Comparison of ENCODE assay signal across 20 cellular contexts in genomic region chr12:130339946-130340345, GRCh38. TPM values are rescaled to one million over a fixed set of nuclear protein-coding genes. Genes with fewer than 3 reads are reported as not detected.
DNase-seq lines count a peak whose midpoint lies in the region; FAIRE-seq and TF ChIP-seq lines count a peak whose summit lies in the region.
"Had no signal": no experiment of that assay in that cellular context is flagged by ENCODE, and none has a peak within 500 bp of the region (broad histone marks: within the 10 kb centered on the region; RNA-seq: fewer than 3 reads in every experiment).

No MANE protein-coding gene starts in this region.

- peaks cover 0 to 4% of the 10 kb centered on the region in 2 donors for H3K4me1 ChIP-seq in kidney (ENCODE audit: control insufficient read depth in 1 of 2, insufficient read depth in 1 of 2, low read depth in 1 of 2, low read length in 2 of 2)
- H3K4me1 ChIP-seq: SJSA1 had no signal

- H3K4me3 ChIP-seq in H7 (ENCODE audit: insufficient read depth, low read depth, low read length) (no peak overlapping the region), bronchial epithelial cell (ENCODE audit: low read depth, low read length) (no peak overlapping the region), kidney (ENCODE audit: low read length in 2 of 2) (no peak overlapping the region)
- H3K4me3 ChIP-seq: lung, MG63, ovary, SJSA1 had no signal

- peaks cover 0 to 7% of the 10 kb centered on the region in 2 donors for H3K9me3 ChIP-seq in kidney (ENCODE audit: control insufficient read depth in 1 of 2, low read length in 2 of 2)
- H3K9me3 ChIP-seq: esophagus squamous epithelium, MG63, ovary had no signal

- DNase-seq in Caki2 (ENCODE audit: low read depth), result peak; percentile 39
- DNase-seq in H7, result peak; percentile 29
- DNase-seq in bronchial epithelial cell (ENCODE audit: low read depth), result peak; percentile 86
- peak; percentile 44 for DNase-seq in mucosa of gallbladder (ENCODE audit: low spot score)
- no peak for DNase-seq in activated CD8-positive, alpha-beta memory T cell treated with anti-CD3 and anti-CD28 coated beads for 24 hours
- DNase-seq in activated CD4-positive, alpha-beta T cell treated with anti-CD3 and anti-CD28 coated beads, Interleukin-2, amount 50 U/mL, for 48 hours, result no peak
- no peak for DNase-seq in kidney
- DNase-seq: dorsolateral prefrontal cortex; esophagus squamous epithelium; glutamatergic neuron; MG63; naive B cell; NCI-H1930; NCI-H446; ovary; stimulated activated CD4-positive, alpha-beta T cell treated with anti-CD3 and anti-CD28 coated beads, Interleukin-2, amount 100 ng/mL, for 48 hours; T-helper 9 cell had no signal

- FAIRE-seq in bronchial epithelial cell (lab: Jason Lieb, UNC), result peak; percentile 36
- no peak for FAIRE-seq in kidney (lab: Jason Lieb, UNC)

- intact Hi-C loops in kidney (cut with DNase I), result loop anchor here (5.0 kb wide), 1 partner anchor 293 kb away; no protein-coding TSS in a partner anchor

- no peak overlapping the region for H3K9ac ChIP-seq in kidney (ENCODE audit: low read length in 2 of 2)

- no peak overlapping the region for H3K27ac ChIP-seq in kidney (ENCODE audit: low read depth in 2 of 2, low read length in 2 of 2)
- H3K27ac ChIP-seq: dorsolateral prefrontal cortex, esophagus squamous epithelium, ovary, SJSA1 had no signal

- H3K27me3 ChIP-seq in H7 (ENCODE audit: control insufficient read depth, insufficient read depth, low read length) (no peaks in the 10 kb centered on the region), bronchial epithelial cell (ENCODE audit: control insufficient read depth, insufficient read depth, low read length) (peaks cover 1% of the 10 kb centered on the region)
- H3K27me3 ChIP-seq: ovary, SJSA1 had no signal

- in situ Hi-C loops in Caki2 (cut with HindIII; ENCODE audit: low pct_unique_long_range_greater_than_20kb, low sequenced_read_pairs), result no loop called here

- H3K36me3 ChIP-seq in H7 (replicated peaks; ENCODE audit: control insufficient read depth, insufficient read depth, low read length) (no peaks in the 10 kb centered on the region), bronchial epithelial cell (ENCODE audit: control insufficient read depth, insufficient read depth, low read length) (no peaks in the 10 kb centered on the region), kidney (ENCODE audit: control insufficient read depth in 1 of 2, insufficient read depth in 2 of 2, low read length in 2 of 2) (no peaks in the 10 kb centered on the region)
- H3K36me3 ChIP-seq: esophagus squamous epithelium, MG63, ovary, SJSA1 had no signal

- TF ChIP-seq CTCF in bronchial epithelial cell (IDR thresholded peaks at IDR 0.05; ENCODE audit: insufficient read depth, low read length, severe bottlenecking) (no peak), kidney (IDR thresholded peaks at IDR 0.05; ENCODE audit: borderline replicate concordance, extremely low read depth, insufficient read depth) (no peak)

RNA-seq across cellular contexts. Expression of gene PIWIL1, which starts 2.3 kb away (rescaled TPM):
- not detected in 2 replicates for total RNA-seq in Caki2 (2014; rRNA removed; shearing (Covaris generic); ENCODE audit: low replicate concordance)
- total RNA-seq in H7 (2014; rRNA removed; shearing (Covaris generic)), result not detected in 2 replicates
- total RNA-seq in bronchial epithelial cell, result not detected in 2 replicates
- 0.12 TPM for total RNA-seq in mucosa of gallbladder
- 0.31 TPM for total RNA-seq in kidney
- 0.15 TPM for polyA plus RNA-seq in kidney (ENCODE audit: insufficient read depth, low read depth, low replicate concordance)
- total RNA-seq: activated CD8-positive, alpha-beta memory T cell treated with anti-CD3 and anti-CD28 coated beads for 36 hours; lung; SJSA1 had no signal
- polyA plus RNA-seq: lung had no signal

Comparison
In these comparisons a context has a peak if more than half of its experiments do, and no peak if none do; other contexts are left out.
1. DNase-seq: peak in Caki2 (single experiment), H7 (single experiment), bronchial epithelial cell (single experiment) and mucosa of gallbladder (single experiment); none in activated CD8-positive, alpha-beta memory T cell treated with anti-CD3 and anti-CD28 coated beads for 24 hours (single experiment), activated CD4-positive, alpha-beta T cell treated with anti-CD3 and anti-CD28 coated beads, Interleukin-2, amount 50 U/mL, for 48 hours (0 of 2) and kidney (single experiment).